ENCODE assay signal across 9 cellular contexts in genomic region chr9:129237195-129237611, GRCh38. TPM values are rescaled to one million over a fixed set of nuclear protein-coding genes. Genes with fewer than 3 reads are reported as not detected.
DNase-seq lines count a peak whose midpoint lies in the region; ATAC-seq and TF ChIP-seq lines count a peak whose summit lies in the region.
"Had no signal": no experiment of that assay in that cellular context is flagged by ENCODE, and none has a peak within 500 bp of the region (broad histone marks: within the 10 kb centered on the region; RNA-seq: fewer than 3 reads in every experiment).

No MANE protein-coding gene starts in this region.

- ATAC-seq in activated naive CD4-positive, alpha-beta T cell treated with anti-CD3 and anti-CD28 coated beads, Interleukin-2, amount 50 U/mL, for 72 hours: peak; percentile 72 to 77
- ATAC-seq in naive thymus-derived CD4-positive, alpha-beta T cell: peak; percentile 45
- ATAC-seq in thoracic aorta (ENCODE audit: insufficient number of reproducible peaks, low FRiP score, low read depth): peak; percentile 56
- no peak for ATAC-seq in HG03342 (IDR thresholded peaks at IDR 0.05; ENCODE audit: unreplicated experiment)

- CTCF ChIA-PET in CD4-positive, alpha-beta memory T cell (lab: Charles Lee; ENCODE audit: partially characterized antibody): interaction anchor here (1.2 to 3.5 kb wide), 7 partner anchors 10 to 374 kb away, joined by 3 to 18 read pairs (median 6); partner anchors contain the start of gene IER5L
- CTCF ChIA-PET in naive thymus-derived CD4-positive, alpha-beta T cell (lab: Charles Lee): interaction anchor here (0.9 to 2.1 kb wide), 4 partner anchors 10 to 63 kb away, joined by 3 to 4 read pairs (median 4); no protein-coding TSS in a partner anchor
- CTCF ChIA-PET in Calu3 (lab: Charles Lee): interaction anchor here (0.6 kb wide), 1 partner anchor 123 kb away, joined by 6 read pairs; no protein-coding TSS in a partner anchor

- peaks cover 0 to 8% of the 10 kb centered on the region in 2 donors for H3K36me3 Mint-ChIP-seq in CD4-positive, alpha-beta memory T cell
- peaks cover 0 to 14% of the 10 kb centered on the region in 2 donors for H3K36me3 Mint-ChIP-seq in activated naive CD4-positive, alpha-beta T cell treated with anti-CD3 and anti-CD28 coated beads, Interleukin-2, amount 50 U/mL, for 72 hours
- H3K36me3 Mint-ChIP-seq in naive thymus-derived CD4-positive, alpha-beta T cell: peaks cover 0 to 11% (median 8%) of the 10 kb centered on the region in 5 donors
- peaks cover 1% of the 10 kb centered on the region for H3K36me3 Mint-ChIP-seq in Calu3 (ENCODE audit: insufficient read depth, unreplicated experiment)

- peak in 2 of 5 donors; percentile 18 to 66 for DNase-seq in CD4-positive, alpha-beta memory T cell
- peak; percentile 52 for DNase-seq in RPMI7951 (ENCODE audit: low read depth)
- peak in 1 of 2 donors; percentile 44 for DNase-seq in activated naive CD4-positive, alpha-beta T cell treated with anti-CD3 and anti-CD28 coated beads, Interleukin-2, amount 50 U/mL, for 72 hours (ENCODE audit: low spot score in 2 of 2)
- DNase-seq in naive thymus-derived CD4-positive, alpha-beta T cell: peak in 8 of 9 donors; percentile 12 to 61 (median 38)
- DNase-seq in thoracic aorta (ENCODE audit: low spot score): no peak
- DNase-seq in NCI-H1092 treated with DMSO at 0.1 percent for 48 hours (lab: John Stamatoyannopoulos, UW): no peak
- DNase-seq in Calu3: no peak
- DNase-seq: heart right ventricle had no signal

- no peaks in the 10 kb centered on the region for H3K9me3 ChIP-seq in CD4-positive, alpha-beta memory T cell (ENCODE audit: control insufficient read depth in 1 of 2, low read length in 2 of 2)
- H3K9me3 ChIP-seq in naive thymus-derived CD4-positive, alpha-beta T cell (ENCODE audit: control insufficient read depth in 2 of 3, low read length in 3 of 3): peaks cover 0 to 7% (median 7%) of the 10 kb centered on the region in 3 experiments
- H3K9me3 ChIP-seq in thoracic aorta: peaks cover 3% of the 10 kb centered on the region

- peaks cover 39 to 63% (median 51%) of the 10 kb centered on the region in 4 donors for H3K4me1 Mint-ChIP-seq in CD4-positive, alpha-beta memory T cell
- H3K4me1 Mint-ChIP-seq in naive thymus-derived CD4-positive, alpha-beta T cell: peaks cover 38 to 77% (median 71%) of the 10 kb centered on the region in 7 donors
- H3K4me1 Mint-ChIP-seq in Calu3 (ENCODE audit: low read depth, unreplicated experiment): peaks cover 3% of the 10 kb centered on the region

- intact Hi-C loops in CD4-positive, alpha-beta memory T cell (cut with micrococcal nuclease): loop anchor here (2.0 kb wide), 2 partner anchors 22 to 34 kb away; no protein-coding TSS in a partner anchor
- intact Hi-C loops in naive thymus-derived CD4-positive, alpha-beta T cell (cut with micrococcal nuclease): loop anchor here (1.0 to 5.0 kb wide), 4 partner anchors 21 to 62 kb away; no protein-coding TSS in a partner anchor
- intact Hi-C loops in Calu3 (cut with micrococcal nuclease; ENCODE audit: unreplicated experiment): no loop called here

- POLR2A ChIA-PET in CD4-positive, alpha-beta memory T cell (lab: Charles Lee; ENCODE audit: partially characterized antibody): interaction anchor here (0.8 to 5.3 kb wide), 16 partner anchors 8 to 390 kb away, joined by 3 to 37 read pairs (median 8); partner anchors contain the start of genes IER5L and NTMT1
- POLR2A ChIA-PET in naive thymus-derived CD4-positive, alpha-beta T cell (lab: Charles Lee): interaction anchor here (0.8 to 7.3 kb wide), 15 partner anchors 10 to 146 kb away, joined by 3 to 119 read pairs (median 6); partner anchors contain the start of gene IER5L

- H3K36me3 ChIP-seq in CD4-positive, alpha-beta memory T cell (ENCODE audit: insufficient read depth, low read length): no peaks in the 10 kb centered on the region
- H3K36me3 ChIP-seq in naive thymus-derived CD4-positive, alpha-beta T cell (ENCODE audit: control insufficient read depth in 2 of 3, insufficient read depth in 3 of 3, low read length in 3 of 3): no peaks in the 10 kb centered on the region
- H3K36me3 ChIP-seq in thoracic aorta: no peaks in the 10 kb centered on the region
- H3K36me3 ChIP-seq: heart right ventricle had no signal

- no TSS peak for BruUV-seq in Calu3 (replicated peaks; lab: Mats Ljungman, UMichigan)

- H3K27me3 ChIP-seq in CD4-positive, alpha-beta memory T cell (ENCODE audit: insufficient read depth, low read length): no peaks in the 10 kb centered on the region
- no peaks in the 10 kb centered on the region for H3K27me3 ChIP-seq in naive thymus-derived CD4-positive, alpha-beta T cell (ENCODE audit: control insufficient read depth in 2 of 2, insufficient read depth in 2 of 2, low read length in 2 of 2)
- H3K27me3 ChIP-seq in thoracic aorta (replicated peaks; ENCODE audit: insufficient read depth): no peaks in the 10 kb centered on the region
- H3K27me3 ChIP-seq: heart right ventricle had no signal

- no peaks in the 10 kb centered on the region for H3K27me3 Mint-ChIP-seq in CD4-positive, alpha-beta memory T cell
- no peaks in the 10 kb centered on the region for H3K27me3 Mint-ChIP-seq in naive thymus-derived CD4-positive, alpha-beta T cell
- peaks cover 16% of the 10 kb centered on the region for H3K27me3 Mint-ChIP-seq in Calu3 (ENCODE audit: unreplicated experiment)

- H3K9me3 Mint-ChIP-seq in CD4-positive, alpha-beta memory T cell: peaks cover 0 to 6% (median 0%) of the 10 kb centered on the region in 8 donors
- peaks cover 7 to 14% of the 10 kb centered on the region in 2 donors for H3K9me3 Mint-ChIP-seq in activated naive CD4-positive, alpha-beta T cell treated with anti-CD3 and anti-CD28 coated beads, Interleukin-2, amount 50 U/mL, for 72 hours
- peaks cover 0 to 12% (median 7%) of the 10 kb centered on the region in 11 donors for H3K9me3 Mint-ChIP-seq in naive thymus-derived CD4-positive, alpha-beta T cell
- peaks cover 9% of the 10 kb centered on the region for H3K9me3 Mint-ChIP-seq in Calu3 (ENCODE audit: low read depth, unreplicated experiment)

- peak overlapping the region; percentile 29 for H3K27ac ChIP-seq in CD4-positive, alpha-beta memory T cell (ENCODE audit: low read depth, low read length)
- H3K27ac ChIP-seq in naive thymus-derived CD4-positive, alpha-beta T cell (ENCODE audit: low read depth, low read length): peak overlapping the region; percentile 77
- H3K27ac ChIP-seq in thoracic aorta: no peak overlapping the region

- H3K4me1 ChIP-seq in CD4-positive, alpha-beta memory T cell (ENCODE audit: insufficient read depth, low read length): peaks cover 52% of the 10 kb centered on the region
- peaks cover 35 to 36% of the 10 kb centered on the region in 2 donors for H3K4me1 ChIP-seq in naive thymus-derived CD4-positive, alpha-beta T cell (ENCODE audit: control insufficient read depth in 2 of 2, insufficient read depth in 2 of 2, low read length in 2 of 2)
- peaks cover 3 to 7% of the 10 kb centered on the region in 2 donors for H3K4me1 ChIP-seq in thoracic aorta (ENCODE audit: control insufficient read depth in 1 of 2, low read depth in 2 of 2)

- TF ChIP-seq CTCF in thoracic aorta (IDR thresholded peaks at IDR 0.05) (no peak), Calu3 (IDR thresholded peaks at IDR 0.05; ENCODE audit: unreplicated experiment) (no peak)

- peak overlapping the region in 1 of 2 donors; percentile 47 for H3K4me3 ChIP-seq in CD4-positive, alpha-beta memory T cell (ENCODE audit: low read length in 2 of 2)
- peak overlapping the region; percentile 66 for H3K4me3 ChIP-seq in naive thymus-derived CD4-positive, alpha-beta T cell (ENCODE audit: low read length)
- H3K4me3 ChIP-seq in thoracic aorta: peak overlapping the region; percentile 43

- peak overlapping the region; percentile 76 to 88 (median 86) for H3K4me3 Mint-ChIP-seq in CD4-positive, alpha-beta memory T cell
- peak overlapping the region; percentile 87 to 97 (median 92) for H3K4me3 Mint-ChIP-seq in naive thymus-derived CD4-positive, alpha-beta T cell
- no peak overlapping the region for H3K4me3 Mint-ChIP-seq in Calu3 (ENCODE audit: low read depth, unreplicated experiment)

- peak overlapping the region; percentile 88 to 96 (median 93) for H3K27ac Mint-ChIP-seq in CD4-positive, alpha-beta memory T cell
- H3K27ac Mint-ChIP-seq in activated naive CD4-positive, alpha-beta T cell treated with anti-CD3 and anti-CD28 coated beads, Interleukin-2, amount 50 U/mL, for 72 hours: peak overlapping the region; percentile 81 to 87
- peak overlapping the region; percentile 85 to 98 (median 95) for H3K27ac Mint-ChIP-seq in naive thymus-derived CD4-positive, alpha-beta T cell
- H3K27ac Mint-ChIP-seq in Calu3 (ENCODE audit: unreplicated experiment): no peak overlapping the region

RNA-seq across cellular contexts. Expression of gene IER5L, which starts 59.1 kb away (rescaled TPM):
- 1 to 10 TPM; 3.1 to 3.6 TPM for total RNA-seq in CD4-positive, alpha-beta memory T cell
- under 1 TPM; 0.07 to 0.08 TPM for polyA plus RNA-seq in CD4-positive, alpha-beta memory T cell
- 11.2 and 21.2 TPM in 2 replicates for total RNA-seq in RPMI7951 (2014; rRNA removed; shearing (Covaris generic))
- 1 to 10 TPM; 3.6 to 5.7 TPM for total RNA-seq in activated naive CD4-positive, alpha-beta T cell treated with anti-CD3 and anti-CD28 coated beads, Interleukin-2, amount 50 U/mL, for 72 hours
- total RNA-seq in naive thymus-derived CD4-positive, alpha-beta T cell: 1 to 10 TPM; 3.4 to 6.8 (median 3.8) TPM
- polyA plus RNA-seq in naive thymus-derived CD4-positive, alpha-beta T cell: under 1 TPM in 1 of 2 donors, not detected in 1; 0.08 TPM
- total RNA-seq in thoracic aorta: 10 to 100 TPM; 65.4 to 81.2 TPM
- 53.1 and 60.3 TPM in 2 replicates for total RNA-seq in Calu3 (2022)

Comparison
In these comparisons a context has a peak if more than half of its experiments do, and no peak if none do; other contexts are left out.
1. DNase-seq: peak in RPMI7951 (single experiment) and naive thymus-derived CD4-positive, alpha-beta T cell (8 of 9); none in thoracic aorta (single experiment), NCI-H1092 treated with DMSO at 0.1 percent for 48 hours (single experiment) and Calu3 (single experiment).
2. H3K27ac ChIP-seq: peak in CD4-positive, alpha-beta memory T cell (single experiment) and naive thymus-derived CD4-positive, alpha-beta T cell (single experiment); none in thoracic aorta (0 of 2).